In genomic region chr1:52707927-52708655, GRCh38 we compare ENCODE assay signal across 13 cellular contexts. TPM values are rescaled to one million over a fixed set of nuclear protein-coding genes. Genes with fewer than 3 reads are reported as not detected.
DNase-seq lines count a peak whose midpoint lies in the region; ATAC-seq and TF ChIP-seq lines count a peak whose summit lies in the region.
"Had no signal": no experiment of that assay in that cellular context is flagged by ENCODE, and none has a peak within 500 bp of the region (broad histone marks: within the 10 kb centered on the region; RNA-seq: fewer than 3 reads in every experiment).

No MANE protein-coding gene starts in this region.

- POLR2A ChIA-PET in RWPE1 (lab: Yijun Ruan, JAX; ENCODE audit: low non-redundant PET): no interaction called here

- CTCF ChIA-PET in RWPE1 (lab: Yijun Ruan, JAX): no interaction called here

- H3K4me3 ChIP-seq in HAP-1 (no peak overlapping the region), fibroblast of villous mesenchyme (ENCODE audit: low read depth, low read length) (peak overlapping the region; percentile 27), skeletal muscle satellite cell (ENCODE audit: low read length) (no peak overlapping the region)
- H3K4me3 ChIP-seq: SJSA1 had no signal

- H3K9me3 ChIP-seq in HAP-1: no peaks in the 10 kb centered on the region
- no peaks in the 10 kb centered on the region for H3K9me3 ChIP-seq in skeletal muscle satellite cell (replicated peaks; ENCODE audit: low read length)
- H3K9me3 ChIP-seq: SJSA1 had no signal

- no peak overlapping the region for H3K9ac ChIP-seq in skeletal muscle satellite cell (ENCODE audit: low read depth, low read length)

- no peaks in the 10 kb centered on the region for H3K36me3 ChIP-seq in HAP-1 (replicated peaks)
- H3K36me3 ChIP-seq in skeletal muscle satellite cell (ENCODE audit: insufficient read depth, low read length): no peaks in the 10 kb centered on the region
- H3K36me3 ChIP-seq: SJSA1 had no signal

- in situ Hi-C loops in HAP-1 (cut with MboI; ENCODE audit: low sequenced_read_pairs): loop anchor here (10.0 kb wide), 1 partner anchor 477 kb away; no protein-coding TSS in a partner anchor

- H3K27me3 ChIP-seq in HAP-1 (ENCODE audit: low read depth): no peaks in the 10 kb centered on the region
- H3K27me3 ChIP-seq in skeletal muscle satellite cell (ENCODE audit: control insufficient read depth, insufficient read depth, low read length): no peaks in the 10 kb centered on the region
- H3K27me3 ChIP-seq: SJSA1 had no signal

- no peak for TF ChIP-seq CTCF in RWPE1 (conservative IDR thresholded peaks at IDR 0.05; ENCODE audit: low read depth)
- TF ChIP-seq CTCF in fibroblast of villous mesenchyme (IDR thresholded peaks at IDR 0.05; ENCODE audit: insufficient read depth, low read depth, low read length): no peak

- H3K4me2 ChIP-seq in skeletal muscle satellite cell (ENCODE audit: low read length): peak overlapping the region; percentile 19

- H3K27ac ChIP-seq in RWPE1: peak overlapping the region; percentile 45
- H3K27ac ChIP-seq: SJSA1 had no signal

- ATAC-seq in GM21367 (IDR thresholded peaks at IDR 0.05; ENCODE audit: unreplicated experiment): no peak
- ATAC-seq in esophagus mucosa: no peak

- H3K4me1 ChIP-seq in HAP-1 (no peaks in the 10 kb centered on the region), skeletal muscle satellite cell (ENCODE audit: control insufficient read depth, insufficient read depth, low read length) (peaks cover 13% of the 10 kb centered on the region)

- DNase-seq in HAP-1 (ENCODE audit: low spot score in 2 of 2): peak; percentile 26 to 39
- peak; percentile 33 for DNase-seq in RWPE1 (ENCODE audit: low spot score)
- DNase-seq in fibroblast of villous mesenchyme (ENCODE audit: low read depth): peak; percentile 83
- no peak for DNase-seq in activated CD4-positive, alpha-beta T cell treated with anti-CD3 and anti-CD28 coated beads, Interleukin-2, amount 50 U/mL, for 48 hours
- DNase-seq in activated CD8-positive, alpha-beta memory T cell treated with anti-CD3 and anti-CD28 coated beads, Interleukin-2, amount 50 U/mL, for 4 hours: no peak
- DNase-seq: activated CD8-positive, alpha-beta memory T cell treated with anti-CD3 and anti-CD28 coated beads, Interleukin-2, amount 50 U/mL, for 48 hours; NCI-H187; retina; stimulated activated CD8-positive, alpha-beta memory T cell treated with anti-CD3 and anti-CD28 coated beads, Interleukin-4, amount 100 ng/mL, for 48 hours had no signal

RNA-seq across cellular contexts. Expression of gene COA7, which starts 9.9 kb away (rescaled TPM):
- total RNA-seq in fibroblast of villous mesenchyme: 11.3 and 17.3 TPM in 2 replicates
- 17.5 and 20.0 TPM in 2 replicates for total RNA-seq in skeletal muscle satellite cell (2012; rRNA removed)
- total RNA-seq in esophagus mucosa: 13.7 TPM

RNA-seq across cellular contexts. Expression of gene ZYG11B, which starts 18.2 kb away (rescaled TPM):
- total RNA-seq in fibroblast of villous mesenchyme (46.1 and 65.6 TPM in 2 replicates), esophagus mucosa (13.2 TPM)
- total RNA-seq in skeletal muscle satellite cell (2012; rRNA removed): 32.5 and 32.7 TPM in 2 replicates

Comparison
In these comparisons a context has a peak if more than half of its experiments do, and no peak if none do; other contexts are left out.
1. DNase-seq: peak in HAP-1 (2 of 2), RWPE1 (single experiment) and fibroblast of villous mesenchyme (single experiment); none in activated CD4-positive, alpha-beta T cell treated with anti-CD3 and anti-CD28 coated beads, Interleukin-2, amount 50 U/mL, for 48 hours (0 of 2) and activated CD8-positive, alpha-beta memory T cell treated with anti-CD3 and anti-CD28 coated beads, Interleukin-2, amount 50 U/mL, for 4 hours (single experiment).